In the genomic region with DNA sequence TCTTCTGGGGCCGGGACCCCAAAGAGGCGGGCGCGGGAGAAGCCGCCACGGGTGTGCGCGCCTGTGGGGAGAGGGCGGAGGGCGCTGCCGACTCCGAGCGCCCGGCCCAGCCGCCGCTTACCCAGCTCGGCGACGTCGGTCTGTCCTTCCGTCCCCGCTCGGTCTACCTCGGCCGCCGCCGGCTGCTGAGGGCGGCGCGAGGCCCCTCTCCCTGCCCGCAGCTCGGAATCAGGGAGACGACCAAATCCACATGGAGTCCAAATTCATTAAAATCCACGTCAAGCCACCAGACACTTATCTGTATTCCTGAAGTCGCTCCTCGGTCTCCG, we compare ENCODE assay signal across 7 cellular contexts. TPM values are rescaled to one million over a fixed set of nuclear protein-coding genes. Genes with fewer than 3 reads are reported as not detected.
DNase-seq lines count a peak whose midpoint lies in the region; ATAC-seq, FAIRE-seq and TF ChIP-seq lines count a peak whose summit lies in the region.

No MANE protein-coding gene starts in this region.

- H3K27me3 Mint-ChIP-seq in effector memory CD8-positive, alpha-beta T cell = peaks cover 20 to 41% of the 10 kb centered on the region in 2 donors

- H3K27ac ChIP-seq in RWPE2 (ENCODE audit: poor library complexity, severe bottlenecking) = peak overlapping the region; percentile 79

- in situ Hi-C loops in GM13977 (cut with MboI; ENCODE audit: low pct_unique_long_range_greater_than_20kb, low sequenced_read_pairs, unreplicated experiment) = loop anchor here (10.0 to 25.0 kb wide), 2 partner anchors 106 to 219 kb away; no protein-coding TSS in a partner anchor

- H3K4me1 Mint-ChIP-seq in effector memory CD8-positive, alpha-beta T cell (ENCODE audit: low read depth in 2 of 2) = peaks cover 13 to 18% of the 10 kb centered on the region in 2 donors

- H3K4me3 ChIP-seq in RWPE2 (ENCODE audit: severe bottlenecking) = peak overlapping the region; percentile 68

- no peak for TF ChIP-seq CTCF in GM13977 (IDR thresholded peaks at IDR 0.05; ENCODE audit: extremely low read depth, insufficient read depth, missing control alignments)
- TF ChIP-seq CTCF in RWPE2 (IDR thresholded peaks at IDR 0.05; ENCODE audit: poor library complexity, severe bottlenecking) = no peak

- no peaks in the 10 kb centered on the region for H3K36me3 Mint-ChIP-seq in effector memory CD8-positive, alpha-beta T cell (ENCODE audit: insufficient read depth)

- no peaks in the 10 kb centered on the region for H3K27me3 ChIP-seq in RWPE2 (ENCODE audit: insufficient read depth, poor library complexity, severe bottlenecking)

- H3K36me3 ChIP-seq in RWPE2 (ENCODE audit: low read depth) = 0 out of 2 replicates have a peak, but pooled peaks cover under 1% of the 10 kb centered on the region

- H3K27ac Mint-ChIP-seq in effector memory CD8-positive, alpha-beta T cell = no peak overlapping the region

- no peak for TF ChIP-seq POLR2A in GM12892 (IDR thresholded peaks at IDR 0.05; ENCODE audit: low read depth, low read length)

- no peaks in the 10 kb centered on the region for H3K9me3 Mint-ChIP-seq in effector memory CD8-positive, alpha-beta T cell

- DNase-seq in GM13977 (ENCODE audit: low spot score) (peak; percentile 39), RWPE2 (ENCODE audit: low spot score) (no peak), myocyte (ENCODE audit: low read depth) (peak; percentile 40), GM12892 (ENCODE audit: insufficient read length) (no peak), T-helper 9 cell (no peak), SHP77 (lab: John Stamatoyannopoulos, UW) (no peak)
- no peak for DNase-seq in effector memory CD8-positive, alpha-beta T cell

- peak overlapping the region; percentile 90 to 92 for H3K4me3 Mint-ChIP-seq in effector memory CD8-positive, alpha-beta T cell

- no peak for ATAC-seq in RWPE2 (ENCODE audit: low read depth)
- peak; percentile 16 for ATAC-seq in effector memory CD8-positive, alpha-beta T cell (replicated peaks)

- no peak for FAIRE-seq in GM12892 (lab: Jason Lieb, UNC)

- H3K9me3 ChIP-seq in RWPE2 (ENCODE audit: severe bottlenecking) = no peaks in the 10 kb centered on the region

- peaks cover 20% of the 10 kb centered on the region for H3K4me1 ChIP-seq in RWPE2 (ENCODE audit: insufficient read depth, poor library complexity, severe bottlenecking)

RNA-seq across cellular contexts. Expression of gene PLXNA2, which starts 0.7 kb away (rescaled TPM):
- total RNA-seq in myocyte = 8.6 TPM in 2 replicates
- polyA plus RNA-seq in myocyte (2012) = 6.6 TPM
- polyA plus RNA-seq in GM12892 (2012; ENCODE audit: missing spikeins) = 1.5 TPM

Comparison
In these comparisons a context has a peak if more than half of its experiments do, and no peak if none do; other contexts are left out.
1. DNase-seq: peak in GM13977 (single experiment) and myocyte (single experiment); none in RWPE2 (single experiment), effector memory CD8-positive, alpha-beta T cell (0 of 3), GM12892 (single experiment), T-helper 9 cell (single experiment) and SHP77 (0 of 2).